In genomic region chr16:60811051-60811608, GRCh38 we compare ENCODE assay signal across 25 cellular contexts.
DNase-seq lines count a peak whose midpoint lies in the region; ATAC-seq and TF ChIP-seq lines count a peak whose summit lies in the region.
"Had no signal": no experiment of that assay in that cellular context is flagged by ENCODE, and none has a peak within 500 bp of the region (broad histone marks: within the 10 kb centered on the region; RNA-seq: fewer than 3 reads in every experiment).

No MANE protein-coding gene starts in this region.

- no peaks in the 10 kb centered on the region for H4K20me1 ChIP-seq in mammary epithelial cell (ENCODE audit: insufficient read depth, low read length)
- H4K20me1 ChIP-seq: BLaER1 treated with 17β-estradiol and CSF1 and Interleukin-3, amounts not matched to agents 10 nM and 100 nM had no signal

- no TSS peak for BruUV-seq in mammary epithelial cell (replicated peaks; lab: Mats Ljungman, UMichigan)

- H3K36me3 ChIP-seq in mammary epithelial cell (ENCODE audit: insufficient read depth, low read length) (no peaks in the 10 kb centered on the region), breast epithelium (no peaks in the 10 kb centered on the region)
- H3K36me3 ChIP-seq: BLaER1 treated with 17β-estradiol and CSF1 and Interleukin-3, amounts not matched to agents 10 nM and 100 nM; Peyer's patch; SJCRH30 had no signal

- TF ChIP-seq POLR2A in breast epithelium (IDR thresholded peaks at IDR 0.05), result no peak

- TF ChIP-seq CTCF in mammary epithelial cell (conservative IDR thresholded peaks at IDR 0.05 in 1 of 2, IDR thresholded peaks at IDR 0.05 in 1 of 2; ENCODE audit: extremely low read depth in 1 of 2, insufficient read depth in 1 of 2, low read depth in 1 of 2, low read length in 2 of 2), result no peak
- TF ChIP-seq CTCF in breast epithelium (IDR thresholded peaks at IDR 0.05), result no peak

- in situ Hi-C loops in mammary epithelial cell (cut with MboI; ENCODE audit: low sequenced_read_pairs in 2 of 2), result no loop called here

- DNase-seq in mammary epithelial cell (peak; percentile 19), breast epithelium (ENCODE audit: low spot score in 2 of 2) (no peak), AG08395 (ENCODE audit: low spot score) (peak; percentile 40), M059J (ENCODE audit: low read depth) (peak; percentile 28), iris pigment epithelial cell (ENCODE audit: low read depth) (peak; percentile 3), COLO829 (ENCODE audit: low spot score) (no peak)
- DNase-seq in activated CD4-positive, alpha-beta T cell treated with anti-CD3 and anti-CD28 coated beads, Interleukin-2, amount 50 U/mL, for 48 hours, result no peak
- DNase-seq: Caco-2; CD4-positive, alpha-beta T cell; Karpas-422; NCI-H1092 treated with DMSO at 0.1 percent for 48 hours; NCI-H1436; NCI-H187; NCI-H2081 treated with DMSO at 0.1 percent for 48 hours; NCI-H2171; NCI-H226; NCI-H510A; NCI-H69; Peyer's patch; SJCRH30 had no signal

- dilution Hi-C loops in mammary epithelial cell (cut with HindIII; ENCODE audit: low sequenced_read_pairs), result no loop called here

- H3K4me2 ChIP-seq in mammary epithelial cell (ENCODE audit: insufficient read depth, low read depth, low read length), result no peak overlapping the region
- H3K4me2 ChIP-seq: BLaER1 treated with 17β-estradiol and CSF1 and Interleukin-3, amounts not matched to agents 10 nM and 100 nM had no signal

- no peak for ATAC-seq in HG03175 (IDR thresholded peaks at IDR 0.05; ENCODE audit: unreplicated experiment)
- ATAC-seq: HCT116, SK-N-SH treated with all-trans-retinoic acid at 6 μM for 48 hours had no signal

- H3K4me1 ChIP-seq in mammary epithelial cell (ENCODE audit: insufficient read depth, low read length), result no peaks in the 10 kb centered on the region
- no peaks in the 10 kb centered on the region for H3K4me1 ChIP-seq in breast epithelium
- H3K4me1 ChIP-seq: BLaER1 treated with 17β-estradiol and CSF1 and Interleukin-3, amounts not matched to agents 10 nM and 100 nM; Caco-2; Peyer's patch; SJCRH30 had no signal

- WGBS in mammary epithelial cell (ENCODE audit: low coverage, missing lambda C conversion rate), result 48% methylated on average over 6 of the region's 6 CpGs

- H3K9ac ChIP-seq in mammary epithelial cell (ENCODE audit: insufficient read depth, low read length), result no peak overlapping the region
- H3K9ac ChIP-seq: BLaER1 treated with 17β-estradiol and CSF1 and Interleukin-3, amounts not matched to agents 10 nM and 100 nM had no signal

- H3K9me3 ChIP-seq in mammary epithelial cell (replicated peaks; ENCODE audit: insufficient read depth, low read length) (no peaks in the 10 kb centered on the region), breast epithelium (peaks cover 0 to 3% of the 10 kb centered on the region in 2 donors)
- H3K9me3 ChIP-seq: Caco-2, Peyer's patch, SJCRH30 had no signal

- H3K4me3 ChIP-seq in mammary epithelial cell (replicated peaks in 1 of 3; ENCODE audit: insufficient read depth in 1 of 3, low read depth in 2 of 3, low read length in 3 of 3) (no peak overlapping the region), breast epithelium (no peak overlapping the region)
- H3K4me3 ChIP-seq: BLaER1 treated with 17β-estradiol and CSF1 and Interleukin-3, amounts not matched to agents 10 nM and 100 nM; Peyer's patch; SJCRH30 had no signal

- H3K79me2 ChIP-seq in mammary epithelial cell (ENCODE audit: insufficient read depth, low read length), result no peaks in the 10 kb centered on the region

- CTCF ChIA-PET in mammary epithelial cell (lab: Charles Lee; ENCODE audit: low non-redundant PET), result no interaction called here

- no peak overlapping the region for H2AFZ ChIP-seq in mammary epithelial cell (ENCODE audit: low read depth, low read length)

- H3K27ac ChIP-seq in mammary epithelial cell (ENCODE audit: insufficient read depth, low read depth, low read length), result no peak overlapping the region
- no peak overlapping the region for H3K27ac ChIP-seq in breast epithelium
- H3K27ac ChIP-seq: 22Rv1; BLaER1 treated with 17β-estradiol and CSF1 and Interleukin-3, amounts not matched to agents 10 nM and 100 nM; Peyer's patch; SJCRH30 had no signal

- no peaks in the 10 kb centered on the region for H3K27me3 ChIP-seq in mammary epithelial cell (ENCODE audit: insufficient read depth, low read length)
- H3K27me3 ChIP-seq in breast epithelium, result no peaks in the 10 kb centered on the region
- H3K27me3 ChIP-seq: BLaER1 treated with 17β-estradiol and CSF1 and Interleukin-3, amounts not matched to agents 10 nM and 100 nM; Peyer's patch; SJCRH30 had no signal

- intact Hi-C loops in mammary epithelial cell (cut with micrococcal nuclease), result no loop called here
- intact Hi-C loops in breast epithelium (cut with DNase I; ENCODE audit: low total_unique reads), result no loop called here

Comparison
In these comparisons a context has a peak if more than half of its experiments do, and no peak if none do; other contexts are left out.
1. DNase-seq: peak in mammary epithelial cell (single experiment), AG08395 (single experiment), M059J (single experiment) and iris pigment epithelial cell (single experiment); none in breast epithelium (0 of 2), activated CD4-positive, alpha-beta T cell treated with anti-CD3 and anti-CD28 coated beads, Interleukin-2, amount 50 U/mL, for 48 hours (0 of 2) and COLO829 (single experiment).